1 cellular context compared by ENCODE assay signal in genomic region chr2:127672341-127673303, GRCh38.
TF ChIP-seq lines count a peak whose summit lies in the region.

No MANE protein-coding gene starts in this region.

TF ChIP-seq in endothelial cell of umbilical vein, 7 proteins besides CTCF, POLR2A, EP300 and RAD21 (continued from another document):
- TF ChIP-seq, protein P1, sequence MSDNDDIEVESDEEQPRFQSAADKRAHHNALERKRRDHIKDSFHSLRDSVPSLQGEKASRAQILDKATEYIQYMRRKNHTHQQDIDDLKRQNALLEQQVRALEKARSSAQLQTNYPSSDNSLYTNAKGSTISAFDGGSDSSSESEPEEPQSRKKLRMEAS (IDR thresholded peaks at IDR 0.05; ENCODE audit: insufficient read depth, insufficient read length) = no peak
TF ChIP-seq in endothelial cell of umbilical vein: peak in this region for 0.
